1 cellular context compared by ENCODE assay signal in the genomic region with DNA sequence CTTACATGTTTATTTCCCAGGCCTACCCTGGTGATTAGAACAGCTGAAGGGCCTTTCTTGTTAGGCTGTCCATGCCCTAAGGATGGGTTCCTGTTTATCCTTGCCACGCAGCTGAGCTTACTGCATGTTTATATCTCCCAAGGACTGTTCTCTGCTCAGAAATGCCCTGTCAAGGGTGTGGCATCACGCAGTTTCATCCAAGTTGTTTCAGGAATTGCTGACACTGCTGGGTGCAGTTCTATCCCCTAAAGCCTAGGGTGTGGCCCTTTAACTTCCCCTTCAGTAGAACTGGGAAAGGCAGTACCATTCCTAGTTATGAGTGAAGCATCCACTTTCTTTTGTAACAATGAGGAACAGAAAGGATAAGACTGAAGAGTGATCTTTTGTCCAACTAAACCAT.
TF ChIP-seq lines count a peak whose summit lies in the region.

No MANE protein-coding gene starts in this region.

TF ChIP-seq in K562, 482 proteins besides CTCF, POLR2A, EP300 and RAD21:
- TF ChIP-seq ZNF316 (IDR thresholded peaks at IDR 0.05) (peak; percentile 5; the same call in 1 of the 2 replicates), SRF (CRISPR knock-in tag; IDR thresholded peaks at IDR 0.05) (no peak)
